27 cellular contexts compared by ENCODE assay signal in genomic region chr16:67730326-67730725, GRCh38. TPM values are rescaled to one million over a fixed set of nuclear protein-coding genes. Genes with fewer than 3 reads are reported as not detected.
A peak's percentile ranks its signal among the peaks of the same experiment; 100 is the strongest.
DNase-seq lines count a peak whose midpoint lies in the region; ATAC-seq, FAIRE-seq and TF ChIP-seq lines count a peak whose summit lies in the region.
"Had no signal": no experiment of that assay in that cellular context is flagged by ENCODE, and none has a peak within 500 bp of the region (broad histone marks: within the 10 kb centered on the region; RNA-seq: fewer than 3 reads in every experiment).

No MANE protein-coding gene starts in this region.

- CTCF ChIA-PET in GM12878 (lab: Yijun Ruan, JAX) = interaction anchor here (1.1 to 1.3 kb wide), 2 partner anchors 61 to 86 kb away, joined by 3 read pairs; no protein-coding TSS in a partner anchor

- TF ChIP-seq POLR2A in GM12878 (IDR thresholded peaks at IDR 0.05; ENCODE audit: low read depth, low read length) (no peak), spleen (IDR thresholded peaks at IDR 0.05) (no peak)

- 99% methylated on average over 6 of the region's 6 CpGs for WGBS in GM12878 (ENCODE audit: insufficient coverage, insufficient replicate concordance, low lambda C conversion rate, missing lambda C conversion rate)
- 95 to 98% (median 97%) methylated on average over 6 of the region's 6 CpGs for whole genome bisulfite sequencing in spleen, 5 donors

- H4K20me1 ChIP-seq in DND-41 (ENCODE audit: insufficient read depth, low read length) = no peaks in the 10 kb centered on the region
- H4K20me1 ChIP-seq in GM12878 (ENCODE audit: control insufficient read depth, insufficient read depth) = no peaks in the 10 kb centered on the region

- TF ChIP-seq RAD21 in GM12878 (IDR thresholded peaks at IDR 0.05; ENCODE audit: insufficient read depth, low read depth, low read length) = no peak

- H3K9ac ChIP-seq in DND-41 (ENCODE audit: low read depth, low read length) (no peak overlapping the region), GM12878 (ENCODE audit: control insufficient read depth, insufficient read depth, low read length) (no peak overlapping the region)
- H3K9ac ChIP-seq: BLaER1 treated with 17β-estradiol and CSF1 and Interleukin-3, amounts not matched to agents 10 nM and 100 nM had no signal

- H2AFZ ChIP-seq in DND-41 (ENCODE audit: low read depth, low read length) (no peak overlapping the region), GM12878 (ENCODE audit: control insufficient read depth, low read depth, low read length) (no peak overlapping the region)

- peak overlapping the region; percentile 47 for H3K27ac Mint-ChIP-seq in nephron progenitor cell
- H3K27ac Mint-ChIP-seq: CD4-positive, alpha-beta T cell had no signal

- no peak overlapping the region for H3K4me3 ChIP-seq in DND-41 (ENCODE audit: low read depth in 1 of 2, low read length in 2 of 2)
- no peak overlapping the region for H3K4me3 ChIP-seq in GM12878
- no peak overlapping the region for H3K4me3 ChIP-seq in spleen
- H3K4me3 ChIP-seq: BLaER1 treated with 17β-estradiol and CSF1 and Interleukin-3, amounts not matched to agents 10 nM and 100 nM; K562; SJSA1 had no signal

- no peaks in the 10 kb centered on the region for H3K9me3 Mint-ChIP-seq in nephron progenitor cell
- H3K9me3 Mint-ChIP-seq: CD4-positive, alpha-beta T cell had no signal

- POLR2A ChIA-PET in GM12878 (lab: Charles Lee) = no interaction called here

- in situ Hi-C loops in GM12878 (cut with MboI) = no loop called here

- no peaks in the 10 kb centered on the region for H3K27me3 Mint-ChIP-seq in nephron progenitor cell (ENCODE audit: low read depth, poor library complexity)
- H3K27me3 Mint-ChIP-seq: CD4-positive, alpha-beta T cell had no signal

- ATAC-seq in DND-41 (ENCODE audit: insufficient read depth, low read depth) = no peak
- ATAC-seq in GM12878 = no peak
- ATAC-seq in HG03159 (IDR thresholded peaks at IDR 0.05; ENCODE audit: unreplicated experiment) = no peak
- ATAC-seq in HG02938 (IDR thresholded peaks at IDR 0.05; ENCODE audit: unreplicated experiment) = no peak
- ATAC-seq: K562 had no signal

- H3K4me3 Mint-ChIP-seq in nephron progenitor cell = no peak overlapping the region
- H3K4me3 Mint-ChIP-seq: CD4-positive, alpha-beta T cell had no signal

- SMC1A ChIA-PET in GM12878 (lab: Charles Lee; ENCODE audit: uncharacterized antibody, unreplicated experiment) = no interaction called here

- intact Hi-C loops in GM12878 (cut with micrococcal nuclease; ENCODE audit: unreplicated experiment) = no loop called here
- intact Hi-C loops in spleen (cut with DNase I; ENCODE audit: low total_unique reads) = no loop called here

- H3K36me3 ChIP-seq in DND-41 (ENCODE audit: insufficient read depth, low read length) (peaks cover 84% of the 10 kb centered on the region), GM12878 (ENCODE audit: control insufficient read depth in 2 of 2, insufficient read depth in 2 of 2, low read length in 1 of 2) (peaks cover 21 to 33% of the 10 kb centered on the region in 2 experiments; a peak in 3 of 4 replicates), spleen (peaks cover 0 to 100% (median 76%) of the 10 kb centered on the region in 6 donors)

- no peaks in the 10 kb centered on the region for H3K4me1 ChIP-seq in DND-41 (ENCODE audit: insufficient read depth, low read length)
- no peaks in the 10 kb centered on the region for H3K4me1 ChIP-seq in GM12878 (ENCODE audit: control insufficient read depth, insufficient read depth, low read length)
- H3K4me1 ChIP-seq in spleen = no peaks in the 10 kb centered on the region
- H3K4me1 ChIP-seq: SJSA1 had no signal

- H3K27ac ChIP-seq in DND-41 (ENCODE audit: low read length) (no peak overlapping the region), GM12878 (ENCODE audit: control insufficient read depth, insufficient read depth) (no peak overlapping the region), spleen (no peak overlapping the region)
- H3K27ac ChIP-seq: BLaER1 treated with 17β-estradiol and CSF1 and Interleukin-3, amounts not matched to agents 10 nM and 100 nM; HL-60; SJSA1 had no signal

- H3K79me2 ChIP-seq in DND-41 (ENCODE audit: insufficient read depth, low read length) (no peaks in the 10 kb centered on the region), GM12878 (ENCODE audit: control insufficient read depth, insufficient read depth, low read length) (no peaks in the 10 kb centered on the region)

- BruUV-seq in GM12878 (replicated peaks; lab: Mats Ljungman, UMichigan) = TSS peak; percentile 22

- no peak for DNase-seq in DND-41
- DNase-seq in GM12878 (ENCODE audit: low read depth, low spot score) = no peak
- DNase-seq in nephron progenitor cell = no peak
- peak; percentile 54 for DNase-seq in spleen
- DNase-seq in A172 (ENCODE audit: low spot score) = no peak
- DNase-seq: AML-193; CD4-positive, alpha-beta T cell; HCEC 1CT; Kasumi-1; NCI-H1092 treated with DMSO at 0.1 percent for 48 hours; NCI-H1436; NCI-H187 treated with DMSO at 0.1 percent for 48 hours; NCI-H2171 treated with DMSO at 0.1 percent for 48 hours; NCI-H345; NCI-H510A treated with DMSO at 0.1 percent for 48 hours; NK-92 treated with Interleukin-12 subunit alpha and Interleukin-12 subunit beta, amount 100 ng/mL, for 24 hours; Right ventricle myocardium superior; RPMI8226 had no signal

- H3K4me2 ChIP-seq in DND-41 (ENCODE audit: insufficient read depth, low read length) (no peak overlapping the region), GM12878 (ENCODE audit: control insufficient read depth, insufficient read depth) (no peak overlapping the region)
- H3K4me2 ChIP-seq: BLaER1 treated with 17β-estradiol and CSF1 and Interleukin-3, amounts not matched to agents 10 nM and 100 nM had no signal

- TF ChIP-seq EP300 in GM12878 (IDR thresholded peaks at IDR 0.05; ENCODE audit: borderline replicate concordance in 1 of 2, control insufficient read depth in 1 of 2, low read depth in 2 of 2, low read length in 2 of 2) = no peak

- RAD21 ChIA-PET in GM12878 (lab: Charles Lee; ENCODE audit: unreplicated experiment) = no interaction called here

- no peak for FAIRE-seq in GM12878 (lab: Jason Lieb, UNC)
- FAIRE-seq: A204.1, D721Med, H1, K562 had no signal

- H3K9me3 ChIP-seq in DND-41 (ENCODE audit: insufficient read depth, low read length, severe bottlenecking) (no peaks in the 10 kb centered on the region), GM12878 (replicated peaks; ENCODE audit: control insufficient read depth, insufficient read depth, low read length) (no peaks in the 10 kb centered on the region), spleen (no peaks in the 10 kb centered on the region)
- H3K9me3 ChIP-seq: BLaER1 treated with 17β-estradiol and CSF1 and Interleukin-3, amounts not matched to agents 10 nM and 100 nM; SJSA1 had no signal

- no peaks in the 10 kb centered on the region for H3K4me1 Mint-ChIP-seq in nephron progenitor cell

- peaks cover 21% of the 10 kb centered on the region for H3K36me3 Mint-ChIP-seq in nephron progenitor cell (ENCODE audit: low read depth)

- peak; percentile 19 for TF ChIP-seq CTCF in DND-41 (IDR thresholded peaks at IDR 0.05; ENCODE audit: borderline replicate concordance, extremely low read depth, low read length, poor library complexity, severe bottlenecking)
- TF ChIP-seq CTCF in GM12878 (IDR thresholded peaks at IDR 0.05 in 2 of 3, conservative IDR thresholded peaks at IDR 0.05 in 1 of 3; ENCODE audit: control insufficient read depth in 2 of 3, extremely low read depth in 1 of 3, insufficient read depth in 1 of 3, low read depth in 3 of 3, low read length in 3 of 3) = no peak
- no peak for TF ChIP-seq CTCF in nephron progenitor cell (IDR thresholded peaks at IDR 0.05)
- no peak for TF ChIP-seq CTCF in spleen (IDR thresholded peaks at IDR 0.05 in 8 of 11, conservative IDR thresholded peaks at IDR 0.05 in 3 of 11)

- H3K27me3 ChIP-seq in DND-41 (ENCODE audit: insufficient read depth, low read length, poor library complexity) (no peaks in the 10 kb centered on the region), GM12878 (replicated peaks in 1 of 2; ENCODE audit: control insufficient read depth in 2 of 2, insufficient read depth in 2 of 2, low read length in 1 of 2) (no peaks in the 10 kb centered on the region), spleen (replicated peaks in 1 of 7) (no peaks in the 10 kb centered on the region)
- H3K27me3 ChIP-seq: BLaER1 treated with 17β-estradiol and CSF1 and Interleukin-3, amounts not matched to agents 10 nM and 100 nM; SJSA1 had no signal

RNA-seq across cellular contexts. Expression of gene GFOD2, which starts 11.2 kb away (rescaled TPM):
- total RNA-seq in GM12878 (2013; cell fraction: nucleolus; rRNA removed) = 17.8 and 19.1 TPM in 2 replicates
- total RNA-seq in GM12878 (2014; rRNA removed) (11.8 and 13.7 TPM in 2 replicates), GM12878 (2014; rRNA removed; fragmentation: Illumina TruSeq; extraction: Trizol) (10.3 and 10.7 TPM in 2 replicates), GM12878 (2021) (15.5 and 16.1 TPM in 2 replicates), spleen (10 to 100 TPM; 34.6 to 45.6 (median 41.1) TPM)
- 2.9 TPM for polyA plus RNA-seq in GM12878 (2011; ENCODE audit: low read depth)
- polyA plus RNA-seq in GM12878 (2011; rRNA removed) (9.1 and 12.4 TPM in 2 replicates), GM12878 (2014; fragmentation: Illumina TruSeq; extraction: Trizol) (5.3 and 8.8 TPM in 2 replicates), GM12878 (2014; fragmentation: Nextera tagmentation; extraction: Ambion mirVana) (1 to 10 TPM; 2.0 to 2.2 TPM), GM12878 (2014; rRNA removed) (15.9 and 16.2 TPM in 2 replicates), GM12878 (2016; fragmentation: Nextera tagmentation; extraction: Ambion mirVana) (10 to 100 TPM; 11.7 to 12.5 TPM), spleen (10 to 100 TPM; 10.4 to 21.4 (median 11.6) TPM)
- polyA plus RNA-seq in GM12878 (2011; cell fraction: cytosol; rRNA removed) = 14.7 and 16.8 TPM in 2 replicates
- polyA plus RNA-seq in GM12878 (2011; cell fraction: nucleus; rRNA removed) = 10.3 and 10.8 TPM in 2 replicates
- polyA plus RNA-seq in GM12878 (2012) = 6.1 and 6.7 TPM in 2 replicates
- polyA minus RNA-seq in GM12878 (2011; rRNA and poly(A)+ RNA removed) = 15.8 and 17.8 TPM in 2 replicates
- polyA minus RNA-seq in GM12878 (2011; cell fraction: cytosol; rRNA and poly(A)+ RNA removed) = 5.2 and 5.4 TPM in 2 replicates
- 3.3 and 8.7 TPM in 2 replicates for polyA minus RNA-seq in GM12878 (2011; cell fraction: nucleus; rRNA and poly(A)+ RNA removed)
- 21.9 and 25.9 TPM in 2 replicates for total RNA-seq in A172 (2014; rRNA removed; shearing (Covaris generic))
